8 cellular contexts compared by ENCODE assay signal in genomic region chr16:15643453-15644305, GRCh38. TPM values are rescaled to one million over a fixed set of nuclear protein-coding genes. Genes with fewer than 3 reads are reported as not detected.
DNase-seq lines count a peak whose midpoint lies in the region; ATAC-seq, FAIRE-seq and TF ChIP-seq lines count a peak whose summit lies in the region.

No MANE protein-coding gene starts in this region.

- H3K4me1 Mint-ChIP-seq in IgD-negative memory B cell (peaks cover 22 to 35% (median 34%) of the 10 kb centered on the region in 3 donors), progenitor cell of endocrine pancreas (ENCODE audit: low read depth) (peaks cover 17% of the 10 kb centered on the region)
- peaks cover 59% of the 10 kb centered on the region for H3K4me1 Mint-ChIP-seq in activated naive CD8-positive, alpha-beta T cell treated with anti-CD3 and anti-CD28 coated beads, Interleukin-2, amount 50 U/mL, for 24 hours

- peaks cover 31% of the 10 kb centered on the region for H3K79me2 ChIP-seq in PC-3 (ENCODE audit: low read length)

- ATAC-seq in PC-3 (no peak), heart left ventricle (peak; percentile 34 to 74 (median 58)), GM19452 (IDR thresholded peaks at IDR 0.05; ENCODE audit: unreplicated experiment) (no peak), GM19395 (IDR thresholded peaks at IDR 0.05; ENCODE audit: unreplicated experiment) (no peak)
- no peak for ATAC-seq in activated naive CD8-positive, alpha-beta T cell treated with anti-CD3 and anti-CD28 coated beads, Interleukin-2, amount 50 U/mL, for 24 hours

- BruUV-seq in PC-3 (replicated peaks; lab: Mats Ljungman, UMichigan): TSS peak; percentile 85

- H3K27me3 Mint-ChIP-seq in IgD-negative memory B cell: no peaks in the 10 kb centered on the region
- H3K27me3 Mint-ChIP-seq in activated naive CD8-positive, alpha-beta T cell treated with anti-CD3 and anti-CD28 coated beads, Interleukin-2, amount 50 U/mL, for 24 hours: no peaks in the 10 kb centered on the region
- no peaks in the 10 kb centered on the region for H3K27me3 Mint-ChIP-seq in progenitor cell of endocrine pancreas

- peak overlapping the region; percentile 97 for H2AFZ ChIP-seq in PC-3 (ENCODE audit: low read length)

- WGBS in heart left ventricle, 4 donors: 8 to 10% (median 9%) methylated on average over 22 of the region's 22 CpGs

- H3K9me3 Mint-ChIP-seq in IgD-negative memory B cell: no peaks in the 10 kb centered on the region
- H3K9me3 Mint-ChIP-seq in activated naive CD8-positive, alpha-beta T cell treated with anti-CD3 and anti-CD28 coated beads, Interleukin-2, amount 50 U/mL, for 24 hours: no peaks in the 10 kb centered on the region
- H3K9me3 Mint-ChIP-seq in progenitor cell of endocrine pancreas (ENCODE audit: low read depth): no peaks in the 10 kb centered on the region

- H3K27me3 ChIP-seq in PC-3 (ENCODE audit: low read length): no peaks in the 10 kb centered on the region
- no peaks in the 10 kb centered on the region for H3K27me3 ChIP-seq in heart left ventricle

- H3K9ac ChIP-seq in PC-3 (ENCODE audit: low read length): peak overlapping the region; percentile 98

- peak overlapping the region; percentile 90 for H3K27ac ChIP-seq in PC-3 (ENCODE audit: low read length)
- peak overlapping the region; percentile 97 to 100 (median 99) for H3K27ac ChIP-seq in heart left ventricle

- H3K9me2 ChIP-seq in PC-3 (replicated peaks; ENCODE audit: low read length): no peaks in the 10 kb centered on the region

- peaks cover 31% of the 10 kb centered on the region for H3K4me1 ChIP-seq in PC-3 (ENCODE audit: insufficient read depth, low read length)
- H3K4me1 ChIP-seq in heart left ventricle: peaks cover 6 to 45% (median 20%) of the 10 kb centered on the region in 12 donors

- H3K36me3 ChIP-seq in PC-3 (ENCODE audit: low read depth, low read length) (peaks cover 1% of the 10 kb centered on the region; the same call in 1 of the 2 replicates), heart left ventricle (peaks cover 0 to 16% (median 8%) of the 10 kb centered on the region in 9 donors)

- TF ChIP-seq CTCF in PC-3 (conservative IDR thresholded peaks at IDR 0.05; ENCODE audit: low read depth, low read length) (peak; percentile 50), heart left ventricle (IDR thresholded peaks at IDR 0.05) (peak; percentile 23 to 71 (median 45)), progenitor cell of endocrine pancreas (IDR thresholded peaks at IDR 0.05; ENCODE audit: unreplicated experiment) (peak; percentile 47)

- H3K4me3 ChIP-seq in PC-3 (ENCODE audit: low read length): peak overlapping the region; percentile 86
- H3K4me3 ChIP-seq in heart left ventricle: peak overlapping the region; percentile 69 to 97 (median 82)

- peak overlapping the region; percentile 96 for H3K4me2 ChIP-seq in PC-3 (ENCODE audit: low read length)

- POLR2A ChIA-PET in PC-3 (lab: Charles Lee; ENCODE audit: unreplicated experiment): no interaction called here

- TF ChIP-seq POLR2A in heart left ventricle (IDR thresholded peaks at IDR 0.05): no peak

- H3K27ac Mint-ChIP-seq in IgD-negative memory B cell: peak overlapping the region; percentile 98 to 100 (median 99)
- H3K27ac Mint-ChIP-seq in activated naive CD8-positive, alpha-beta T cell treated with anti-CD3 and anti-CD28 coated beads, Interleukin-2, amount 50 U/mL, for 24 hours: peak overlapping the region; percentile 87
- H3K27ac Mint-ChIP-seq in progenitor cell of endocrine pancreas: peak overlapping the region; percentile 98

- peak overlapping the region; percentile 92 to 100 (median 98) for H3K4me3 Mint-ChIP-seq in IgD-negative memory B cell
- H3K4me3 Mint-ChIP-seq in activated naive CD8-positive, alpha-beta T cell treated with anti-CD3 and anti-CD28 coated beads, Interleukin-2, amount 50 U/mL, for 24 hours: peak overlapping the region; percentile 90
- H3K4me3 Mint-ChIP-seq in progenitor cell of endocrine pancreas (ENCODE audit: low read depth): peak overlapping the region; percentile 79

- DNase-seq in PC-3 (peak; percentile 53), heart left ventricle (peak in 2 of 5 donors; percentile 34 to 36), progenitor cell of endocrine pancreas (ENCODE audit: low spot score, unreplicated experiment) (no peak)
- peak; percentile 38 for DNase-seq in activated naive CD8-positive, alpha-beta T cell treated with anti-CD3 and anti-CD28 coated beads, Interleukin-2, amount 50 U/mL, for 24 hours

- intact Hi-C loops in PC-3 (cut with micrococcal nuclease): loop anchor here (2.0 kb wide), 3 partner anchors 29 to 61 kb away; no protein-coding TSS in a partner anchor
- intact Hi-C loops in heart left ventricle (cut with DNase I): loop anchor here in 6 of 10 donors (1.0 to 10.0 kb wide), 6 partner anchors 23 to 61 kb away; no protein-coding TSS in a partner anchor

- H3K36me3 Mint-ChIP-seq in IgD-negative memory B cell (no peaks in the 10 kb centered on the region), progenitor cell of endocrine pancreas (ENCODE audit: insufficient read depth) (peaks cover 2% of the 10 kb centered on the region)
- H3K36me3 Mint-ChIP-seq in activated naive CD8-positive, alpha-beta T cell treated with anti-CD3 and anti-CD28 coated beads, Interleukin-2, amount 50 U/mL, for 24 hours (ENCODE audit: low read depth): peaks cover 8% of the 10 kb centered on the region

- H3F3A ChIP-seq in PC-3 (ENCODE audit: low read length, unreplicated experiment): peaks cover 5% of the 10 kb centered on the region

- H3K9me3 ChIP-seq in PC-3 (ENCODE audit: low read length): no peaks in the 10 kb centered on the region
- H3K9me3 ChIP-seq in heart left ventricle: no peaks in the 10 kb centered on the region

- H4K20me1 ChIP-seq in PC-3 (ENCODE audit: low read length): no peaks in the 10 kb centered on the region

- FAIRE-seq in G401.6 (lab: Jason Lieb, UNC): peak; percentile 88

- CTCF ChIA-PET in PC-3 (lab: Charles Lee): interaction anchor here (0.6 to 1.1 kb wide), 2 partner anchors 38 to 216 kb away, joined by 4 read pairs; no protein-coding TSS in a partner anchor

RNA-seq across cellular contexts. Expression of gene MARF1, which starts 0.7 kb away (rescaled TPM):
- polyA plus RNA-seq in IgD-negative memory B cell (38.4 TPM), heart left ventricle (10 to 100 TPM; 11.4 to 17.5 TPM)
- total RNA-seq in PC-3 (2014; rRNA removed) (6.7 and 9.6 TPM in 2 replicates), heart left ventricle (10 to 100 TPM; 24.1 to 61.3 (median 43.1) TPM), progenitor cell of endocrine pancreas (67.5 and 71.9 TPM in 2 replicates)

RNA-seq across cellular contexts. Expression of gene NDE1, which starts 6.4 kb away (rescaled TPM):
- polyA plus RNA-seq in IgD-negative memory B cell (79.2 TPM), heart left ventricle (10 to 100 TPM in 1 of 2 donors, 1 to 10 TPM in 1; 5.9 to 17.3 TPM)
- total RNA-seq in PC-3 (2014; rRNA removed) (22.6 and 24.9 TPM in 2 replicates), heart left ventricle (10 to 100 TPM; 13.6 to 32.3 (median 20.4) TPM), progenitor cell of endocrine pancreas (42.5 and 46.0 TPM in 2 replicates)

Comparison
In these comparisons a context has a peak if more than half of its experiments do, and no peak if none do; other contexts are left out.
1. ATAC-seq: peak in heart left ventricle (4 of 4); none in PC-3 (single experiment), activated naive CD8-positive, alpha-beta T cell treated with anti-CD3 and anti-CD28 coated beads, Interleukin-2, amount 50 U/mL, for 24 hours (single experiment), GM19452 (single experiment) and GM19395 (single experiment).
2. Peak in every context shown above with its lines, with median percentiles within 50 percentile points of each other: H3K27ac Mint-ChIP-seq, H3K4me3 Mint-ChIP-seq and CTCF ChIP-seq.